ENCODE assay signal across 16 cellular contexts in genomic region chr4:24071612-24072372, GRCh38.
DNase-seq lines count a peak whose midpoint lies in the region; ATAC-seq, FAIRE-seq and TF ChIP-seq lines count a peak whose summit lies in the region.
"Had no signal": no experiment of that assay in that cellular context is flagged by ENCODE, and none has a peak within 500 bp of the region (broad histone marks: within the 10 kb centered on the region; RNA-seq: fewer than 3 reads in every experiment).

No MANE protein-coding gene starts in this region.

- in situ Hi-C loops in HepG2 (cut with HindIII; ENCODE audit: extremely low pct_ligation_motif_present, low pct_unique_long_range_greater_than_20kb), result no loop called here

- no peak overlapping the region for H3K4me2 ChIP-seq in HepG2 (ENCODE audit: low read depth, low read length)
- H3K4me2 ChIP-seq: BLaER1 had no signal

- no peak for DNase-seq in HepG2 (ENCODE audit: low spot score)
- no peak for DNase-seq in right lobe of liver
- DNase-seq in NK-92 treated with Interleukin-12 subunit alpha and Interleukin-12 subunit beta, amount 100 ng/mL, for 24 hours (lab: John Stamatoyannopoulos, UW), result no peak
- DNase-seq in stimulated activated CD4-positive, alpha-beta T cell treated with anti-CD3 and anti-CD28 coated beads, Interleukin-12 subunit alpha, Interleukin-12 subunit beta, amount 100 ng/mL, for 4 hours, result no peak
- no peak for DNase-seq in activated T-cell treated with anti-CD3 and anti-CD28 coated beads, Interleukin-2, amount 50 U/mL, for 1 hour
- DNase-seq: CD4-positive, alpha-beta memory T cell; DMS153; DMS79; GF-D8; H9 had no signal

- TF ChIP-seq POLR2A in HepG2 (IDR thresholded peaks at IDR 0.05; ENCODE audit: insufficient read depth in 1 of 2, low read depth in 2 of 2, low read length in 2 of 2) (no peak), right lobe of liver (IDR thresholded peaks at IDR 0.05) (no peak)

- H3K79me2 ChIP-seq in HepG2 (ENCODE audit: insufficient read depth, low read length), result no peaks in the 10 kb centered on the region

- POLR2A ChIA-PET in HepG2 (lab: Yijun Ruan, JAX), result no interaction called here

- no peak overlapping the region for H2AFZ ChIP-seq in HepG2 (ENCODE audit: low read length)

- H3K27me3 ChIP-seq in liver (ENCODE audit: control insufficient read depth in 4 of 4, insufficient read depth in 4 of 4, low read length in 3 of 4) (no peaks in the 10 kb centered on the region), HepG2 (ENCODE audit: control insufficient read depth in 1 of 2, insufficient read depth in 2 of 2, low read length in 2 of 2) (no peaks in the 10 kb centered on the region), right lobe of liver (no peaks in the 10 kb centered on the region)
- H3K27me3 ChIP-seq: BLaER1 had no signal

- TF ChIP-seq EP300 in HepG2 (IDR thresholded peaks at IDR 0.05; ENCODE audit: low read depth in 2 of 2, low read length in 2 of 2) (no peak), HepG2 (CRISPR knock-in tag; IDR thresholded peaks at IDR 0.05; ENCODE audit: borderline replicate concordance) (no peak)

- H3K9ac ChIP-seq in liver (ENCODE audit: low read depth in 1 of 2, low read length in 2 of 2) (no peak overlapping the region), HepG2 (ENCODE audit: insufficient read depth, low read depth, low read length) (no peak overlapping the region)
- H3K9ac ChIP-seq: BLaER1 had no signal

- FAIRE-seq in HepG2 (lab: Jason Lieb, UNC) (no peak), colon (lab: Jason Lieb, UNC) (peak; percentile 88)
- FAIRE-seq: GM12878, H1 had no signal

- no peaks in the 10 kb centered on the region for H3K9me3 ChIP-seq in liver (ENCODE audit: control insufficient read depth in 4 of 4, low read length in 3 of 4)
- H3K9me3 ChIP-seq in HepG2 (ENCODE audit: low read length), result no peaks in the 10 kb centered on the region
- H3K9me3 ChIP-seq in right lobe of liver, result no peaks in the 10 kb centered on the region

- intact Hi-C loops in HepG2 (cut with micrococcal nuclease; ENCODE audit: unreplicated experiment), result no loop called here
- intact Hi-C loops in right lobe of liver (cut with DNase I), result no loop called here

- H3K36me3 ChIP-seq in liver (ENCODE audit: control insufficient read depth in 4 of 4, insufficient read depth in 3 of 4, low read depth in 1 of 4, low read length in 3 of 4), result no peaks in the 10 kb centered on the region
- H3K36me3 ChIP-seq in HepG2 (replicated peaks in 1 of 2; ENCODE audit: control insufficient read depth in 1 of 2, insufficient read depth in 2 of 2, low read length in 2 of 2), result no peaks in the 10 kb centered on the region
- no peaks in the 10 kb centered on the region for H3K36me3 ChIP-seq in right lobe of liver
- H3K36me3 ChIP-seq: BLaER1 had no signal

- TF ChIP-seq CTCF in liver (IDR thresholded peaks at IDR 0.05; ENCODE audit: low read depth, low read length, missing input control), result no peak
- TF ChIP-seq CTCF in HepG2 (CRISPR knock-in tag; IDR thresholded peaks at IDR 0.05), result no peak
- TF ChIP-seq CTCF in right lobe of liver (IDR thresholded peaks at IDR 0.05), result no peak

- H3K4me1 ChIP-seq in liver (ENCODE audit: control insufficient read depth in 4 of 4, insufficient read depth in 4 of 4, low read length in 3 of 4), result peaks cover 0 to 13% (median under 1%) of the 10 kb centered on the region in 4 donors
- no peaks in the 10 kb centered on the region for H3K4me1 ChIP-seq in HepG2 (ENCODE audit: insufficient read depth, low read length)
- H3K4me1 ChIP-seq in right lobe of liver, result peaks cover 0 to 3% (median 0%) of the 10 kb centered on the region in 4 donors
- H3K4me1 ChIP-seq: BLaER1 had no signal

- 24% methylated on average over 2 of the region's 2 CpGs for WGBS in liver
- WGBS in HepG2 (ENCODE audit: low lambda C conversion rate), result 0% methylated on average over 2 of the region's 2 CpGs
- WGBS in right lobe of liver (ENCODE audit: insufficient coverage, low coverage, low lambda C conversion rate, missing lambda C conversion rate), result 33% methylated on average over 2 of the region's 2 CpGs

- ATAC-seq in HepG2 (no peak), right lobe of liver (peak; percentile 50 to 74 (median 62))
- ATAC-seq: GM12878 had no signal

- BruUV-seq in HepG2 (replicated peaks; lab: Mats Ljungman, UMichigan), result no TSS peak

- TF ChIP-seq RAD21 in liver (IDR thresholded peaks at IDR 0.05) (peak in 1 of 2 donors; percentile 22), HepG2 (CRISPR knock-in tag; IDR thresholded peaks at IDR 0.05) (no peak)

- CTCF ChIA-PET in HepG2 (lab: Yijun Ruan, JAX; ENCODE audit: low intra/inter-chr PET ratio, low total read pairs), result no interaction called here

- H3K4me3 ChIP-seq in liver (ENCODE audit: low read depth in 1 of 3, low read length in 3 of 3), result no peak overlapping the region
- H3K4me3 ChIP-seq in HepG2 (replicated peaks in 1 of 3; ENCODE audit: insufficient read depth in 1 of 3, low read depth in 2 of 3, low read length in 3 of 3), result no peak overlapping the region
- no peak overlapping the region for H3K4me3 ChIP-seq in right lobe of liver
- H3K4me3 ChIP-seq: BLaER1, GM12878 had no signal

- no peaks in the 10 kb centered on the region for H4K20me1 ChIP-seq in HepG2 (ENCODE audit: insufficient read depth, low read length)
- H4K20me1 ChIP-seq: BLaER1 had no signal

- H3K27ac ChIP-seq in liver (ENCODE audit: low read depth in 1 of 2, low read length in 2 of 2), result no peak overlapping the region
- no peak overlapping the region for H3K27ac ChIP-seq in HepG2 (ENCODE audit: extremely low read length, insufficient read depth, low read length)
- no peak overlapping the region for H3K27ac ChIP-seq in right lobe of liver
- H3K27ac ChIP-seq: 22Rv1, BLaER1 had no signal

TF ChIP-seq in liver, 16 proteins besides CTCF, POLR2A, EP300 and RAD21:
- TF ChIP-seq HNF4A (conservative IDR thresholded peaks at IDR 0.05) (peak; percentile 59 to 62), RXRA (IDR thresholded peaks at IDR 0.05) (peak; percentile 23 to 61), YY1 (IDR thresholded peaks at IDR 0.05) (no peak)

TF ChIP-seq in HepG2, 621 proteins besides CTCF, POLR2A, EP300 and RAD21:
- no peak for TF ChIP-seq ZNF75D (CRISPR knock-in tag; IDR thresholded peaks at IDR 0.05; ENCODE audit: borderline replicate concordance)
- no peak for TF ChIP-seq HIVEP1 (CRISPR knock-in tag; IDR thresholded peaks at IDR 0.05)
- TF ChIP-seq NPAS2 (CRISPR knock-in tag; IDR thresholded peaks at IDR 0.05; ENCODE audit: borderline replicate concordance), result no peak
- no peak for TF ChIP-seq ZBTB49 (CRISPR knock-in tag; IDR thresholded peaks at IDR 0.05; ENCODE audit: borderline replicate concordance)
- no peak for TF ChIP-seq ZNF777 (CRISPR knock-in tag; IDR thresholded peaks at IDR 0.05)
- no peak for TF ChIP-seq ZNF652 (CRISPR knock-in tag; IDR thresholded peaks at IDR 0.05; ENCODE audit: borderline replicate concordance, low read depth)
- TF ChIP-seq HNRNPL (IDR thresholded peaks at IDR 0.05; ENCODE audit: low read depth, low read length), result no peak
- TF ChIP-seq TCF12 (IDR thresholded peaks at IDR 0.05), result no peak
- TF ChIP-seq TCF12 (CRISPR knock-in tag; IDR thresholded peaks at IDR 0.05), result no peak
- no peak for TF ChIP-seq ZKSCAN1 (IDR thresholded peaks at IDR 0.05; ENCODE audit: low read length)
- TF ChIP-seq ZNF766 (CRISPR knock-in tag; IDR thresholded peaks at IDR 0.05; ENCODE audit: borderline replicate concordance), result no peak
- no peak for TF ChIP-seq SP1 (IDR thresholded peaks at IDR 0.05)
- no peak for TF ChIP-seq SP1 (CRISPR knock-in tag; IDR thresholded peaks at IDR 0.05)
- TF ChIP-seq ZNF773 (CRISPR knock-in tag; IDR thresholded peaks at IDR 0.05; ENCODE audit: borderline replicate concordance), result no peak
- no peak for TF ChIP-seq MAFK (conservative IDR thresholded peaks at IDR 0.05 in 1 of 2, IDR thresholded peaks at IDR 0.05 in 1 of 2; ENCODE audit: low read length in 2 of 2)
- TF ChIP-seq ZSCAN31 (CRISPR knock-in tag; IDR thresholded peaks at IDR 0.05; ENCODE audit: low read depth), result no peak
- TF ChIP-seq REXO4 (CRISPR knock-in tag; IDR thresholded peaks at IDR 0.05; ENCODE audit: borderline replicate concordance), result no peak
- no peak for TF ChIP-seq ZNF619 (CRISPR knock-in tag; IDR thresholded peaks at IDR 0.05)
- TF ChIP-seq TFE3 (CRISPR knock-in tag; IDR thresholded peaks at IDR 0.05), result no peak
